In the genomic region with DNA sequence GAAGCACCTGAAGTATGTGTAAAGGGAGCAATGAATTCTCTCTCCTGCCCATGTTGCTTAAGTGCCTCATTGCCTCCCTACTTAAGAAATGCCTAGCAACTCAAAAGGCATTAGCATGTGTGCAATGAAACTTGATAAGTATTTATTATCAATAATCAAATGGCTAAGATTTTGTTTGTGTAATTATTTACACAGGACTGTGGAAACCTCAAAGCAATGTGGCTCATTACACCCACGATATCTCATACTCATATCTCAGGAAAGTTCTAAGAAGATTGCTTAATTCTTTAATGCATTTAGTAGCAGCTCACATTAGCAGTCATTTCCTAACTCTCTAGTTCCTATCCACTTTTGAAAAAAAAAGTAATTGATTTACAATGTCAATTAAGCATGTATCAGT, we compare ENCODE assay signal across 24 cellular contexts.
DNase-seq lines count a peak whose midpoint lies in the region; ATAC-seq, FAIRE-seq and TF ChIP-seq lines count a peak whose summit lies in the region.
"Had no signal": no experiment of that assay in that cellular context is flagged by ENCODE, and none has a peak within 500 bp of the region (broad histone marks: within the 10 kb centered on the region; RNA-seq: fewer than 3 reads in every experiment).

No MANE protein-coding gene starts in this region.

- no peaks in the 10 kb centered on the region for H3K4me1 ChIP-seq in breast epithelium
- H3K4me1 ChIP-seq in SJSA1 (replicated peaks): peaks cover 20% of the 10 kb centered on the region
- H3K4me1 ChIP-seq: Caco-2 had no signal

- ATAC-seq in GM21529 (IDR thresholded peaks at IDR 0.05; ENCODE audit: unreplicated experiment): no peak

- no peaks in the 10 kb centered on the region for H3K27me3 ChIP-seq in breast epithelium
- H3K27me3 ChIP-seq in SJSA1 (replicated peaks): no peaks in the 10 kb centered on the region
- H3K27me3 ChIP-seq in bronchial epithelial cell (ENCODE audit: control insufficient read depth, insufficient read depth, low read length): no peaks in the 10 kb centered on the region

- CTCF ChIA-PET in MCF 10A (lab: Yijun Ruan, JAX): interaction anchor here (0.7 to 1.0 kb wide), 2 partner anchors 10 to 682 kb away, joined by 3 to 6 read pairs; no protein-coding TSS in a partner anchor

- no peaks in the 10 kb centered on the region for H3K9me3 Mint-ChIP-seq in MCF 10A (ENCODE audit: unreplicated experiment)
- peaks cover 6% of the 10 kb centered on the region for H3K9me3 Mint-ChIP-seq in type B pancreatic cell
- H3K9me3 Mint-ChIP-seq: CD4-positive, alpha-beta memory T cell had no signal

- H3K4me3 Mint-ChIP-seq in MCF 10A (ENCODE audit: unreplicated experiment) (no peak overlapping the region), type B pancreatic cell (no peak overlapping the region)
- H3K4me3 Mint-ChIP-seq: CD4-positive, alpha-beta memory T cell had no signal

- DNase-seq in MCF 10A (ENCODE audit: unreplicated experiment) (no peak), breast epithelium (ENCODE audit: low spot score in 2 of 2) (no peak), SJSA1 (ENCODE audit: low read depth in 1 of 2, low spot score in 2 of 2) (no peak), bronchial epithelial cell (ENCODE audit: low read depth) (peak; percentile 49), type B pancreatic cell (ENCODE audit: extremely low spot score, unreplicated experiment) (no peak), NCI-H446 (lab: John Stamatoyannopoulos, UW) (no peak), cardiac septum (ENCODE audit: low spot score) (no peak)
- DNase-seq: C1 segment of cervical spinal cord; Caco-2; CD4-positive, alpha-beta memory T cell; GF-D8; NCI-H1092; NCI-H1436; NCI-H187; NCI-H2081 treated with DMSO at 0.1 percent for 48 hours; NCI-H446 treated with DMSO at 0.1 percent for 48 hours; NCI-H526; NCI-H82; NK-92 treated with Interleukin-12 subunit alpha and Interleukin-12 subunit beta, amount 100 ng/mL, for 24 hours had no signal

- H3K27me3 Mint-ChIP-seq in MCF 10A (ENCODE audit: insufficient read depth, unreplicated experiment) (no peaks in the 10 kb centered on the region), type B pancreatic cell (peaks cover 3% of the 10 kb centered on the region)
- H3K27me3 Mint-ChIP-seq: CD4-positive, alpha-beta memory T cell had no signal

- H3K36me3 ChIP-seq in breast epithelium (no peaks in the 10 kb centered on the region), SJSA1 (no peaks in the 10 kb centered on the region), bronchial epithelial cell (ENCODE audit: control insufficient read depth, insufficient read depth, low read length) (no peaks in the 10 kb centered on the region)

- FAIRE-seq in bronchial epithelial cell (lab: Jason Lieb, UNC): no peak
- FAIRE-seq: GM12891, H1 had no signal

- TF ChIP-seq POLR2A in breast epithelium (IDR thresholded peaks at IDR 0.05): no peak

- H3K27ac Mint-ChIP-seq in MCF 10A (ENCODE audit: low read depth, unreplicated experiment) (peak overlapping the region; percentile 83), type B pancreatic cell (peak overlapping the region; percentile 22)
- H3K27ac Mint-ChIP-seq: CD4-positive, alpha-beta memory T cell had no signal

- intact Hi-C loops in MCF 10A (cut with micrococcal nuclease): loop anchor here (1.0 kb wide), 1 partner anchor 399 kb away; no protein-coding TSS in a partner anchor
- intact Hi-C loops in breast epithelium (cut with DNase I; ENCODE audit: low total_unique reads): no loop called here
- intact Hi-C loops in cardiac septum (cut with DNase I): no loop called here

- H3K9me3 ChIP-seq in breast epithelium (no peaks in the 10 kb centered on the region), SJSA1 (replicated peaks) (no peaks in the 10 kb centered on the region)
- H3K9me3 ChIP-seq: Caco-2 had no signal

- H3K4me1 Mint-ChIP-seq in MCF 10A (ENCODE audit: insufficient read depth, unreplicated experiment) (peaks cover 23% of the 10 kb centered on the region), type B pancreatic cell (ENCODE audit: unreplicated experiment) (peaks cover 2% of the 10 kb centered on the region)
- H3K4me1 Mint-ChIP-seq: CD4-positive, alpha-beta memory T cell had no signal

- no peak overlapping the region for H3K27ac ChIP-seq in breast epithelium
- H3K27ac ChIP-seq in SJSA1: peak overlapping the region; percentile 44
- H3K27ac ChIP-seq: RWPE1, SK-N-MC had no signal

- H3K4me3 ChIP-seq in breast epithelium: no peak overlapping the region
- no peak overlapping the region for H3K4me3 ChIP-seq in SJSA1
- H3K4me3 ChIP-seq in bronchial epithelial cell (ENCODE audit: low read depth, low read length): no peak overlapping the region
- H3K4me3 ChIP-seq: SK-N-MC had no signal

- POLR2A ChIA-PET in MCF 10A (lab: Yijun Ruan, JAX): interaction anchor here (0.6 to 1.2 kb wide), 2 partner anchors 9 to 255 kb away, joined by 3 read pairs; no protein-coding TSS in a partner anchor

- BruUV-seq in MCF 10A (replicated peaks; lab: Mats Ljungman, UMichigan): no TSS peak

- TF ChIP-seq CTCF in MCF 10A (IDR thresholded peaks at IDR 0.05; ENCODE audit: unreplicated experiment): no peak
- TF ChIP-seq CTCF in breast epithelium (IDR thresholded peaks at IDR 0.05): no peak
- TF ChIP-seq CTCF in bronchial epithelial cell (IDR thresholded peaks at IDR 0.05; ENCODE audit: insufficient read depth, low read length, severe bottlenecking): no peak
- no peak for TF ChIP-seq CTCF in type B pancreatic cell (conservative IDR thresholded peaks at IDR 0.05)

- no peaks in the 10 kb centered on the region for H3K36me3 Mint-ChIP-seq in MCF 10A (ENCODE audit: insufficient read depth, unreplicated experiment)
- no peaks in the 10 kb centered on the region for H3K36me3 Mint-ChIP-seq in type B pancreatic cell
- H3K36me3 Mint-ChIP-seq: CD4-positive, alpha-beta memory T cell had no signal
